ENCODE assay signal across 10 cellular contexts in genomic region chr2:219246559-219246958, GRCh38. TPM values are rescaled to one million over a fixed set of nuclear protein-coding genes. Genes with fewer than 3 reads are reported as not detected.
A peak's percentile ranks its signal among the peaks of the same experiment; 100 is the strongest.
DNase-seq lines count a peak whose midpoint lies in the region; ATAC-seq and TF ChIP-seq lines count a peak whose summit lies in the region.
"Had no signal": no experiment of that assay in that cellular context is flagged by ENCODE, and none has a peak within 500 bp of the region (broad histone marks: within the 10 kb centered on the region; RNA-seq: fewer than 3 reads in every experiment).

No MANE protein-coding gene starts in this region.

- peaks cover 5% of the 10 kb centered on the region for H3K4me1 ChIP-seq in iPS-18a (ENCODE audit: control insufficient read depth, low read depth, low read length)
- H3K4me1 ChIP-seq in right atrium auricular region, result peaks cover 0 to 38% of the 10 kb centered on the region in 2 donors

- H3K36me3 Mint-ChIP-seq in activated CD4-positive, alpha-beta T cell treated with anti-CD3 and anti-CD28 coated beads, Interleukin-2, amount 10 ng/mL, durations not matched to agents 24 days and 14 days (ENCODE audit: low read depth), result peaks cover 47% of the 10 kb centered on the region
- peaks cover 55% of the 10 kb centered on the region for H3K36me3 Mint-ChIP-seq in activated CD4-positive, alpha-beta memory T cell treated with anti-CD3 and anti-CD28 coated beads, Interleukin-2, amount 10 ng/mL, durations not matched to agents 7 days and 5 days (ENCODE audit: low read depth)

- peak overlapping the region; percentile 80 for H3K4me3 Mint-ChIP-seq in activated CD4-positive, alpha-beta T cell treated with anti-CD3 and anti-CD28 coated beads, Interleukin-2, amount 10 ng/mL, durations not matched to agents 24 days and 14 days
- H3K4me3 Mint-ChIP-seq in activated CD4-positive, alpha-beta memory T cell treated with anti-CD3 and anti-CD28 coated beads, Interleukin-2, amount 10 ng/mL, durations not matched to agents 7 days and 5 days, result peak overlapping the region; percentile 100
- H3K4me3 Mint-ChIP-seq in stimulated activated naive CD8-positive, alpha-beta T cell treated with anti-CD3 and anti-CD28 coated beads, Interleukin-15, amount 100 ng/mL, for 72 hours, result peak overlapping the region; percentile 68 to 79

- intact Hi-C loops in activated CD4-positive, alpha-beta T cell treated with anti-CD3 and anti-CD28 coated beads, Interleukin-2, amount 10 ng/mL, durations not matched to agents 24 days and 14 days (cut with micrococcal nuclease), result no loop called here

- peak; percentile 60 for DNase-seq in activated CD4-positive, alpha-beta T cell treated with anti-CD3 and anti-CD28 coated beads, Interleukin-2, amount 10 ng/mL, durations not matched to agents 24 days and 14 days
- no peak for DNase-seq in activated CD4-positive, alpha-beta T cell treated with anti-CD3 and anti-CD28 coated beads, Interleukin-2, amount 50 U/mL, for 4 hours
- no peak for DNase-seq in activated CD4-positive, alpha-beta memory T cell treated with anti-CD3 and anti-CD28 coated beads, Interleukin-2, amount 10 ng/mL, durations not matched to agents 7 days and 5 days
- DNase-seq in stimulated activated naive CD8-positive, alpha-beta T cell treated with anti-CD3 and anti-CD28 coated beads, Interleukin-15, amount 100 ng/mL, for 72 hours, result no peak
- DNase-seq in SIG-M5 treated with dmso at 0.1 percent for 504 hours (lab: John Stamatoyannopoulos, UW; ENCODE audit: unreplicated experiment), result no peak
- DNase-seq in right atrium auricular region (ENCODE audit: low spot score), result no peak
- DNase-seq: GOT3 had no signal

- H3K9me3 ChIP-seq in iPS-18a (ENCODE audit: control insufficient read depth, low read depth, low read length) (no peaks in the 10 kb centered on the region), right atrium auricular region (no peaks in the 10 kb centered on the region)

- no peak for TF ChIP-seq CTCF in right atrium auricular region (IDR thresholded peaks at IDR 0.05)

- H3K27ac ChIP-seq in iPS-18a (ENCODE audit: low read length) (no peak overlapping the region), right atrium auricular region (no peak overlapping the region)

- H3K36me3 ChIP-seq in iPS-18a (ENCODE audit: control insufficient read depth, low read depth, low read length), result peaks cover 12% of the 10 kb centered on the region
- H3K36me3 ChIP-seq in right atrium auricular region, result peaks cover 18% of the 10 kb centered on the region

- H3K4me1 Mint-ChIP-seq in activated CD4-positive, alpha-beta T cell treated with anti-CD3 and anti-CD28 coated beads, Interleukin-2, amount 10 ng/mL, durations not matched to agents 24 days and 14 days, result peaks cover 70% of the 10 kb centered on the region
- peaks cover 78% of the 10 kb centered on the region for H3K4me1 Mint-ChIP-seq in activated CD4-positive, alpha-beta memory T cell treated with anti-CD3 and anti-CD28 coated beads, Interleukin-2, amount 10 ng/mL, durations not matched to agents 7 days and 5 days
- peaks cover 79% of the 10 kb centered on the region for H3K4me1 Mint-ChIP-seq in stimulated activated naive CD8-positive, alpha-beta T cell treated with anti-CD3 and anti-CD28 coated beads, Interleukin-15, amount 100 ng/mL, for 72 hours

- H3K27ac Mint-ChIP-seq in activated CD4-positive, alpha-beta T cell treated with anti-CD3 and anti-CD28 coated beads, Interleukin-2, amount 10 ng/mL, durations not matched to agents 24 days and 14 days, result peak overlapping the region; percentile 91
- H3K27ac Mint-ChIP-seq in activated CD4-positive, alpha-beta memory T cell treated with anti-CD3 and anti-CD28 coated beads, Interleukin-2, amount 10 ng/mL, durations not matched to agents 7 days and 5 days, result peak overlapping the region; percentile 81
- peak overlapping the region; percentile 35 to 98 for H3K27ac Mint-ChIP-seq in stimulated activated naive CD8-positive, alpha-beta T cell treated with anti-CD3 and anti-CD28 coated beads, Interleukin-15, amount 100 ng/mL, for 72 hours

- no peaks in the 10 kb centered on the region for H3K9me3 Mint-ChIP-seq in activated CD4-positive, alpha-beta T cell treated with anti-CD3 and anti-CD28 coated beads, Interleukin-2, amount 10 ng/mL, durations not matched to agents 24 days and 14 days
- no peaks in the 10 kb centered on the region for H3K9me3 Mint-ChIP-seq in activated CD4-positive, alpha-beta memory T cell treated with anti-CD3 and anti-CD28 coated beads, Interleukin-2, amount 10 ng/mL, durations not matched to agents 7 days and 5 days
- no peaks in the 10 kb centered on the region for H3K9me3 Mint-ChIP-seq in stimulated activated naive CD8-positive, alpha-beta T cell treated with anti-CD3 and anti-CD28 coated beads, Interleukin-15, amount 100 ng/mL, for 72 hours

- POLR2A ChIA-PET in activated CD4-positive, alpha-beta memory T cell treated with anti-CD3 and anti-CD28 coated beads, Interleukin-2, amount 10 ng/mL, durations not matched to agents 7 days and 5 days (lab: Charles Lee), result interaction anchor here (1.3 to 15.2 kb wide), 6 partner anchors 7 to 70 kb away, joined by 3 to 425 read pairs (median 25); partner anchors contain the start of genes ABCB6, ANKZF1, ATG9A and CNPPD1

- no peak overlapping the region for H3K9ac ChIP-seq in iPS-18a (ENCODE audit: low read length)

- ATAC-seq in stimulated activated naive CD8-positive, alpha-beta T cell treated with anti-CD3 and anti-CD28 coated beads, Interleukin-15, amount 100 ng/mL, for 72 hours, result no peak
- no peak for ATAC-seq in HG03025 (IDR thresholded peaks at IDR 0.05; ENCODE audit: low FRiP score, unreplicated experiment)
- ATAC-seq: esophagus mucosa had no signal

- H3K4me3 ChIP-seq in iPS-18a (ENCODE audit: low read length) (peak overlapping the region; percentile 88), right atrium auricular region (no peak overlapping the region)

- CTCF ChIA-PET in activated CD4-positive, alpha-beta memory T cell treated with anti-CD3 and anti-CD28 coated beads, Interleukin-2, amount 10 ng/mL, durations not matched to agents 7 days and 5 days (lab: Charles Lee), result interaction anchor here (1.0 to 3.7 kb wide), 7 partner anchors 8 to 87 kb away, joined by 3 to 32 read pairs (median 12); partner anchors contain the start of genes CNPPD1, DNAJB2 and TUBA4A

- H3K27me3 ChIP-seq in iPS-18a (ENCODE audit: control insufficient read depth, insufficient read depth, low read length), result peaks cover 6% of the 10 kb centered on the region
- no peaks in the 10 kb centered on the region for H3K27me3 ChIP-seq in right atrium auricular region

- H3K27me3 Mint-ChIP-seq in activated CD4-positive, alpha-beta T cell treated with anti-CD3 and anti-CD28 coated beads, Interleukin-2, amount 10 ng/mL, durations not matched to agents 24 days and 14 days, result no peaks in the 10 kb centered on the region
- no peaks in the 10 kb centered on the region for H3K27me3 Mint-ChIP-seq in activated CD4-positive, alpha-beta memory T cell treated with anti-CD3 and anti-CD28 coated beads, Interleukin-2, amount 10 ng/mL, durations not matched to agents 7 days and 5 days
- no peaks in the 10 kb centered on the region for H3K27me3 Mint-ChIP-seq in stimulated activated naive CD8-positive, alpha-beta T cell treated with anti-CD3 and anti-CD28 coated beads, Interleukin-15, amount 100 ng/mL, for 72 hours

RNA-seq across cellular contexts. Expression of gene STK16, which starts 1.3 kb away (rescaled TPM):
- total RNA-seq in activated CD4-positive, alpha-beta T cell treated with anti-CD3 and anti-CD28 coated beads, Interleukin-2, amount 10 ng/mL, durations not matched to agents 24 days and 14 days, result 29.1 and 31.7 TPM in 2 replicates
- 10 to 100 TPM; 41.6 to 42.3 TPM for total RNA-seq in activated CD4-positive, alpha-beta memory T cell treated with anti-CD3 and anti-CD28 coated beads, Interleukin-2, amount 10 ng/mL, durations not matched to agents 7 days and 5 days
- 1 to 10 TPM; 7.0 to 9.0 TPM for total RNA-seq in right atrium auricular region

RNA-seq across cellular contexts. Expression of gene GLB1L, which starts 1.3 kb away (rescaled TPM):
- 4.6 and 4.9 TPM in 2 replicates for total RNA-seq in activated CD4-positive, alpha-beta T cell treated with anti-CD3 and anti-CD28 coated beads, Interleukin-2, amount 10 ng/mL, durations not matched to agents 24 days and 14 days
- total RNA-seq in activated CD4-positive, alpha-beta memory T cell treated with anti-CD3 and anti-CD28 coated beads, Interleukin-2, amount 10 ng/mL, durations not matched to agents 7 days and 5 days, result 1 to 10 TPM; 6.2 to 7.3 TPM
- total RNA-seq in right atrium auricular region, result 1 to 10 TPM; 1.8 to 3.4 TPM

RNA-seq across cellular contexts. Expression of gene TUBA4B, which starts 6.5 kb away (rescaled TPM):
- not detected in 2 replicates for total RNA-seq in activated CD4-positive, alpha-beta T cell treated with anti-CD3 and anti-CD28 coated beads, Interleukin-2, amount 10 ng/mL, durations not matched to agents 24 days and 14 days
- not detected for total RNA-seq in activated CD4-positive, alpha-beta memory T cell treated with anti-CD3 and anti-CD28 coated beads, Interleukin-2, amount 10 ng/mL, durations not matched to agents 7 days and 5 days
- not detected for total RNA-seq in right atrium auricular region
- total RNA-seq: esophagus mucosa had no signal

RNA-seq across cellular contexts. Expression of gene TUBA4A, which starts 7.2 kb away (rescaled TPM):
- total RNA-seq in activated CD4-positive, alpha-beta T cell treated with anti-CD3 and anti-CD28 coated beads, Interleukin-2, amount 10 ng/mL, durations not matched to agents 24 days and 14 days, result 235 and 240 TPM in 2 replicates
- 100 to 1,000 TPM; 313 to 344 TPM for total RNA-seq in activated CD4-positive, alpha-beta memory T cell treated with anti-CD3 and anti-CD28 coated beads, Interleukin-2, amount 10 ng/mL, durations not matched to agents 7 days and 5 days
- 100 to 1,000 TPM in 1 of 2 donors, 10 to 100 TPM in 1; 51.7 to 159 TPM for total RNA-seq in right atrium auricular region

RNA-seq across cellular contexts. Expression of gene ANKZF1, which starts 17.0 kb away (rescaled TPM):
- total RNA-seq in activated CD4-positive, alpha-beta T cell treated with anti-CD3 and anti-CD28 coated beads, Interleukin-2, amount 10 ng/mL, durations not matched to agents 24 days and 14 days, result 144 and 149 TPM in 2 replicates
- total RNA-seq in activated CD4-positive, alpha-beta memory T cell treated with anti-CD3 and anti-CD28 coated beads, Interleukin-2, amount 10 ng/mL, durations not matched to agents 7 days and 5 days, result 100 to 1,000 TPM; 121 to 122 TPM
- 10 to 100 TPM; 14.5 to 14.9 TPM for total RNA-seq in right atrium auricular region
